Comparison of ENCODE assay signal across 23 cellular contexts in genomic region chr5:68454766-68455165, GRCh38.
"Had no signal": no experiment of that assay in that cellular context is flagged by ENCODE, and none has a peak within 500 bp of the region (broad histone marks: within the 10 kb centered on the region; RNA-seq: fewer than 3 reads in every experiment).

No MANE protein-coding gene starts in this region.

- DNase-seq: dorsolateral prefrontal cortex; effector CD8-positive, alpha-beta T cell; heart left ventricle; hippocampal formation; left colon; left ventricle myocardium superior; mesendoderm; naive B cell; psoas muscle; retina; right lobe of liver; spleen; stimulated activated CD4-positive, alpha-beta T cell treated with anti-CD3 and anti-CD28 coated beads, Interleukin-15, amount 100 ng/mL, for 24 hours; stimulated activated CD4-positive, alpha-beta T cell treated with anti-CD3 and anti-CD28 coated beads, Interleukin-1b, Interleukin-23, amount 100 ng/mL, for 48 hours; stimulated activated CD4-positive, alpha-beta T cell treated with anti-CD3 and anti-CD28 coated beads, Interleukin-4, amount 100 ng/mL, for 24 hours; testis; upper lobe of right lung had no signal

- H3K27ac ChIP-seq: dorsolateral prefrontal cortex, heart left ventricle, psoas muscle, right lobe of liver, spleen, testis, tibial nerve, upper lobe of right lung, vagina had no signal

- H3K4me3 ChIP-seq: dorsolateral prefrontal cortex, heart left ventricle, lung, psoas muscle, right lobe of liver, spleen, testis, tibial nerve, upper lobe of right lung, vagina had no signal

- H3K4me1 Mint-ChIP-seq: naive B cell; stimulated activated memory B cell treated with anti-CD40 and anti-IgM and Interleukin-4, amounts not matched to agents 10 μg/mL and 1 μg/mL and 100 μg/mL, for 72 hours had no signal

- H3K4me3 Mint-ChIP-seq: naive B cell; nephron; stimulated activated memory B cell treated with anti-CD40 and anti-IgM and Interleukin-4, amounts not matched to agents 10 μg/mL and 1 μg/mL and 100 μg/mL, for 72 hours; stimulated activated naive CD8-positive, alpha-beta T cell treated with anti-CD3 and anti-CD28 coated beads, Interleukin-15, Interleukin-2, amounts not matched to agents 100 ng/mL and 50 ng/mL, for 24 hours had no signal

- H3K27me3 Mint-ChIP-seq: naive B cell; stimulated activated naive CD8-positive, alpha-beta T cell treated with anti-CD3 and anti-CD28 coated beads, Interleukin-15, Interleukin-2, amounts not matched to agents 100 ng/mL and 50 ng/mL, for 24 hours had no signal

- H3K9me3 Mint-ChIP-seq: naive B cell; stimulated activated memory B cell treated with anti-CD40 and anti-IgM and Interleukin-4, amounts not matched to agents 10 μg/mL and 1 μg/mL and 100 μg/mL, for 72 hours; stimulated activated naive CD8-positive, alpha-beta T cell treated with anti-CD3 and anti-CD28 coated beads, Interleukin-15, Interleukin-2, amounts not matched to agents 100 ng/mL and 50 ng/mL, for 24 hours had no signal

- H3K27ac Mint-ChIP-seq: naive B cell; stimulated activated memory B cell treated with anti-CD40 and anti-IgM and Interleukin-4, amounts not matched to agents 10 μg/mL and 1 μg/mL and 100 μg/mL, for 72 hours; stimulated activated naive CD8-positive, alpha-beta T cell treated with anti-CD3 and anti-CD28 coated beads, Interleukin-15, Interleukin-2, amounts not matched to agents 100 ng/mL and 50 ng/mL, for 24 hours had no signal

- H3K36me3 ChIP-seq: heart left ventricle, right lobe of liver, spleen, tibial nerve, upper lobe of right lung, vagina had no signal

- H3K36me3 Mint-ChIP-seq: naive B cell; stimulated activated memory B cell treated with anti-CD40 and anti-IgM and Interleukin-4, amounts not matched to agents 10 μg/mL and 1 μg/mL and 100 μg/mL, for 72 hours had no signal

- H3K27me3 ChIP-seq: dorsolateral prefrontal cortex, heart left ventricle, right lobe of liver, spleen, testis, tibial nerve, upper lobe of right lung, vagina had no signal

- ATAC-seq: heart left ventricle; left colon; left ventricle myocardium superior; psoas muscle; right lobe of liver; stimulated activated memory B cell treated with anti-CD40 and anti-IgM and Interleukin-4, amounts not matched to agents 10 μg/mL and 1 μg/mL and 100 μg/mL, for 72 hours; upper lobe of right lung had no signal

- H3K9me3 ChIP-seq: heart left ventricle, psoas muscle, right lobe of liver, spleen, testis, upper lobe of right lung, vagina had no signal
